Comparison of ENCODE assay signal across 8 cellular contexts in the genomic region with DNA sequence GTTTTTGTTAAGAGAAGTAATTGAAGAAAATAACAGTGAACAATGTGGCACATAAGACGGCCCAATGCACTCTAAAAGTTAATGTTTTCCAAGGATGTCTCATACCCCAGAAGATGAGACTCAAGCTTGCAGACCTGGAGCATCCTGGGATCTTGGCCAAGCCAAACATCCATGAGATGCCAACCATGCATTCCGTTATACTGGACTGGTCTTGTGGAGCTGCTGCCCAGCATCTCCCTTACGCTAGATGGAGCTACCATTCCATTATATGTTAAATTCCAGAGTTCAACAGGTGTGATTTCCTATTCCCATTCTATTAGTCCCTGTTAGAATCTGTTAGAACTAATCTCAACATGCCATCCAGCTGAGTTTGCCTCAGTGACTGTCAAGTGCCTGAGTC.
DNase-seq lines count a peak whose midpoint lies in the region; ATAC-seq and TF ChIP-seq lines count a peak whose summit lies in the region.

No MANE protein-coding gene starts in this region.

- CTCF ChIA-PET in activated CD8-positive, alpha-beta T cell treated with anti-CD3 and anti-CD28 coated beads for 36 hours (lab: Charles Lee): no interaction called here

- peaks cover 3% of the 10 kb centered on the region for H3K27me3 Mint-ChIP-seq in activated CD8-positive, alpha-beta T cell treated with anti-CD3 and anti-CD28 coated beads for 36 hours

- no peak overlapping the region for H3K4me3 Mint-ChIP-seq in activated CD8-positive, alpha-beta T cell treated with anti-CD3 and anti-CD28 coated beads for 36 hours

- peak in 7 of 9 donors; percentile 12 to 50 (median 35) for TF ChIP-seq CTCF in heart right ventricle (IDR thresholded peaks at IDR 0.05)
- TF ChIP-seq CTCF in heart left ventricle (IDR thresholded peaks at IDR 0.05): peak in 6 of 12 donors; percentile 25 to 50 (median 42)
- TF ChIP-seq CTCF in activated CD8-positive, alpha-beta T cell treated with anti-CD3 and anti-CD28 coated beads for 36 hours (IDR thresholded peaks at IDR 0.05): no peak
- TF ChIP-seq CTCF in spleen (IDR thresholded peaks at IDR 0.05 in 8 of 11, conservative IDR thresholded peaks at IDR 0.05 in 3 of 11): peak in 1 of 11 experiments; percentile 16

- intact Hi-C loops in heart right ventricle (cut with DNase I) (no loop called here), heart left ventricle (cut with DNase I) (loop anchor here in 1 of 10 donors (5.0 kb wide), 1 partner anchor 697 kb away; no protein-coding TSS in a partner anchor), spleen (cut with DNase I; ENCODE audit: low total_unique reads) (no loop called here)
- intact Hi-C loops in activated CD8-positive, alpha-beta T cell treated with anti-CD3 and anti-CD28 coated beads for 36 hours (cut with micrococcal nuclease): no loop called here

- H3K36me3 ChIP-seq in heart right ventricle: no peaks in the 10 kb centered on the region
- H3K36me3 ChIP-seq in heart left ventricle: no peaks in the 10 kb centered on the region
- no peaks in the 10 kb centered on the region for H3K36me3 ChIP-seq in spleen

- no peaks in the 10 kb centered on the region for H3K36me3 Mint-ChIP-seq in activated CD8-positive, alpha-beta T cell treated with anti-CD3 and anti-CD28 coated beads for 36 hours (ENCODE audit: low read depth)

- DNase-seq in heart right ventricle (no peak), heart left ventricle (no peak), OCI-M1 (lab: John Stamatoyannopoulos, UW) (peak; percentile 10), fibroblast of the conjunctiva (ENCODE audit: low read depth) (peak; percentile 58), spleen (no peak)
- DNase-seq in stimulated activated CD8-positive, alpha-beta memory T cell treated with anti-CD3 and anti-CD28 coated beads, Interleukin-4, amount 100 ng/mL, for 48 hours: no peak
- no peak for DNase-seq in activated CD8-positive, alpha-beta T cell treated with anti-CD3 and anti-CD28 coated beads for 36 hours

- ATAC-seq in heart right ventricle (no peak), heart left ventricle (no peak), GM19035 (IDR thresholded peaks at IDR 0.05; ENCODE audit: unreplicated experiment) (no peak)
- no peak for ATAC-seq in activated CD8-positive, alpha-beta T cell treated with anti-CD3 and anti-CD28 coated beads for 36 hours

- POLR2A ChIA-PET in activated CD8-positive, alpha-beta T cell treated with anti-CD3 and anti-CD28 coated beads for 36 hours (lab: Charles Lee): interaction anchor here (0.6 kb wide), 1 partner anchor 37 kb away, joined by 3 read pairs; no protein-coding TSS in a partner anchor

- H3K4me3 ChIP-seq in heart right ventricle (no peak overlapping the region), heart left ventricle (no peak overlapping the region), spleen (no peak overlapping the region)

- no peaks in the 10 kb centered on the region for H3K9me3 Mint-ChIP-seq in activated CD8-positive, alpha-beta T cell treated with anti-CD3 and anti-CD28 coated beads for 36 hours

- no peaks in the 10 kb centered on the region for H3K4me1 ChIP-seq in heart right ventricle
- H3K4me1 ChIP-seq in heart left ventricle: no peaks in the 10 kb centered on the region
- H3K4me1 ChIP-seq in spleen: no peaks in the 10 kb centered on the region

- WGBS in heart right ventricle, 2 donors: 32 to 33% methylated on average over 3 of the region's 3 CpGs
- WGBS in heart left ventricle, 4 donors: 17 to 44% (median 28%) methylated on average over 3 of the region's 3 CpGs
- WGBS in spleen, 5 donors: 38 to 68% (median 63%) methylated on average over 3 of the region's 3 CpGs

- no peaks in the 10 kb centered on the region for H3K4me1 Mint-ChIP-seq in activated CD8-positive, alpha-beta T cell treated with anti-CD3 and anti-CD28 coated beads for 36 hours (ENCODE audit: low read depth)

- H3K9me3 ChIP-seq in heart right ventricle (peaks cover 0 to 16% (median 0%) of the 10 kb centered on the region in 11 donors), heart left ventricle (peaks cover 0 to 3% (median 0%) of the 10 kb centered on the region in 12 donors), spleen (peaks cover 0 to 5% (median 0%) of the 10 kb centered on the region in 8 donors)

- no peaks in the 10 kb centered on the region for H3K27me3 ChIP-seq in heart right ventricle
- no peaks in the 10 kb centered on the region for H3K27me3 ChIP-seq in heart left ventricle
- H3K27me3 ChIP-seq in spleen (replicated peaks in 1 of 7): no peaks in the 10 kb centered on the region

- H3K27ac ChIP-seq in heart right ventricle (no peak overlapping the region), heart left ventricle (no peak overlapping the region), spleen (no peak overlapping the region)

- no peak overlapping the region for H3K27ac Mint-ChIP-seq in activated CD8-positive, alpha-beta T cell treated with anti-CD3 and anti-CD28 coated beads for 36 hours

- TF ChIP-seq POLR2A in heart left ventricle (IDR thresholded peaks at IDR 0.05) (no peak), spleen (IDR thresholded peaks at IDR 0.05) (no peak)

Comparison
In these comparisons a context has a peak if more than half of its experiments do, and no peak if none do; other contexts are left out.
1. DNase-seq: peak in OCI-M1 (single experiment) and fibroblast of the conjunctiva (single experiment); none in heart right ventricle (0 of 2), heart left ventricle (0 of 5), stimulated activated CD8-positive, alpha-beta memory T cell treated with anti-CD3 and anti-CD28 coated beads, Interleukin-4, amount 100 ng/mL, for 48 hours (single experiment), activated CD8-positive, alpha-beta T cell treated with anti-CD3 and anti-CD28 coated beads for 36 hours (single experiment) and spleen (single experiment).